Comparison of ENCODE assay signal across 8 cellular contexts in genomic region chr19:2702170-2703076, GRCh38. TPM values are rescaled to one million over a fixed set of nuclear protein-coding genes. Genes with fewer than 3 reads are reported as not detected.
DNase-seq lines count a peak whose midpoint lies in the region; ATAC-seq lines count a peak whose summit lies in the region.

Gene GNG7, minus strand, starts transcription at chr19:2702694. Its CDS starts 182,006 bp downstream, at chr19:2520688.

- peak; percentile 55 for ATAC-seq in HG03025 (IDR thresholded peaks at IDR 0.05; ENCODE audit: low FRiP score, unreplicated experiment)
- peak; percentile 100 for ATAC-seq in activated CD8-positive, alpha-beta memory T cell treated with anti-CD3 and anti-CD28 coated beads, Interleukin-2, amount 10 ng/mL, durations not matched to agents 7 days and 5 days
- peak; percentile 83 for ATAC-seq in memory B cell (ENCODE audit: low read depth)

- no peaks in the 10 kb centered on the region for H3K9me3 ChIP-seq in effector memory CD4-positive, alpha-beta T cell (ENCODE audit: control insufficient read depth, low read length)

- H3K27me3 Mint-ChIP-seq in activated CD8-positive, alpha-beta memory T cell treated with anti-CD3 and anti-CD28 coated beads, Interleukin-2, amount 10 ng/mL, durations not matched to agents 7 days and 5 days: peaks cover 7% of the 10 kb centered on the region
- H3K27me3 Mint-ChIP-seq in memory B cell: no peaks in the 10 kb centered on the region

- no peaks in the 10 kb centered on the region for H3K36me3 ChIP-seq in effector memory CD4-positive, alpha-beta T cell (ENCODE audit: control insufficient read depth, insufficient read depth, low read length)

- CTCF ChIA-PET in activated CD8-positive, alpha-beta memory T cell treated with anti-CD3 and anti-CD28 coated beads, Interleukin-2, amount 10 ng/mL, durations not matched to agents 7 days and 5 days (lab: Charles Lee): interaction anchor here (1.0 to 1.4 kb wide), 3 partner anchors 48 to 402 kb away, joined by 3 to 6 read pairs (median 4); no protein-coding TSS in a partner anchor

- H3K27ac ChIP-seq in effector memory CD4-positive, alpha-beta T cell (ENCODE audit: insufficient read depth, low read length, poor library complexity, severe bottlenecking): peak within 1 kb of the TSS; percentile 18

- peaks cover 9% of the 10 kb centered on the region for H3K4me1 ChIP-seq in effector memory CD4-positive, alpha-beta T cell (ENCODE audit: control insufficient read depth, insufficient read depth, low read length, poor library complexity, severe bottlenecking)

- H3K4me3 Mint-ChIP-seq in activated CD8-positive, alpha-beta memory T cell treated with anti-CD3 and anti-CD28 coated beads, Interleukin-2, amount 10 ng/mL, durations not matched to agents 7 days and 5 days: peak within 1 kb of the TSS; percentile 13
- peak within 1 kb of the TSS; percentile 97 for H3K4me3 Mint-ChIP-seq in memory B cell

- no peaks in the 10 kb centered on the region for H3K27me3 ChIP-seq in effector memory CD4-positive, alpha-beta T cell (replicated peaks; ENCODE audit: control insufficient read depth, insufficient read depth, low read length, poor library complexity, severe bottlenecking)

- no peaks in the 10 kb centered on the region for H3K9me3 Mint-ChIP-seq in activated CD8-positive, alpha-beta memory T cell treated with anti-CD3 and anti-CD28 coated beads, Interleukin-2, amount 10 ng/mL, durations not matched to agents 7 days and 5 days (ENCODE audit: low read depth)
- no peaks in the 10 kb centered on the region for H3K9me3 Mint-ChIP-seq in memory B cell

- H3K27ac Mint-ChIP-seq in activated CD8-positive, alpha-beta memory T cell treated with anti-CD3 and anti-CD28 coated beads, Interleukin-2, amount 10 ng/mL, durations not matched to agents 7 days and 5 days: no peak within 1 kb of the TSS
- peak within 1 kb of the TSS; percentile 98 for H3K27ac Mint-ChIP-seq in memory B cell

- H3K36me3 Mint-ChIP-seq in activated CD8-positive, alpha-beta memory T cell treated with anti-CD3 and anti-CD28 coated beads, Interleukin-2, amount 10 ng/mL, durations not matched to agents 7 days and 5 days: no peaks in the 10 kb centered on the region
- peaks cover 17% of the 10 kb centered on the region for H3K36me3 Mint-ChIP-seq in memory B cell

- DNase-seq in DMS53 (lab: John Stamatoyannopoulos, UW): peak; percentile 66
- DNase-seq in DMS53 treated with DMSO at 0.1 percent for 48 hours (lab: John Stamatoyannopoulos, UW; ENCODE audit: unreplicated experiment): no peak
- peak; percentile 40 for DNase-seq in NCI-H748 treated with DMSO at 0.1 percent for 48 hours (lab: John Stamatoyannopoulos, UW)
- DNase-seq in activated CD8-positive, alpha-beta memory T cell treated with anti-CD3 and anti-CD28 coated beads, Interleukin-2, amount 10 ng/mL, durations not matched to agents 7 days and 5 days: peak; percentile 92
- DNase-seq in effector memory CD4-positive, alpha-beta T cell: peak; percentile 90 to 91 (median 91)
- peak; percentile 97 to 99 for DNase-seq in memory B cell (ENCODE audit: low spot score in 2 of 2)
- peak; percentile 91 to 96 (median 94) for DNase-seq in stimulated activated CD4-positive, alpha-beta T cell treated with anti-CD3 and anti-CD28 coated beads, TNF-alpha, amount 100 ng/mL, for 4 hours (ENCODE audit: low read depth in 3 of 3)

- peak within 1 kb of the TSS; percentile 51 for H3K4me3 ChIP-seq in effector memory CD4-positive, alpha-beta T cell (ENCODE audit: insufficient read depth, low read depth, low read length, poor library complexity, severe bottlenecking)

- H3K4me1 Mint-ChIP-seq in activated CD8-positive, alpha-beta memory T cell treated with anti-CD3 and anti-CD28 coated beads, Interleukin-2, amount 10 ng/mL, durations not matched to agents 7 days and 5 days: peaks cover 7% of the 10 kb centered on the region
- peaks cover 34% of the 10 kb centered on the region for H3K4me1 Mint-ChIP-seq in memory B cell

RNA-seq across cellular contexts. Expression of gene GNG7, which starts in this region (rescaled TPM):
- not detected for total RNA-seq in activated CD8-positive, alpha-beta memory T cell treated with anti-CD3 and anti-CD28 coated beads, Interleukin-2, amount 10 ng/mL, durations not matched to agents 7 days and 5 days

Comparison
In these comparisons a context has a peak if more than half of its experiments do, and no peak if none do; other contexts are left out.
1. Peak in DNase-seq and ATAC-seq in activated CD8-positive, alpha-beta memory T cell treated with anti-CD3 and anti-CD28 coated beads, Interleukin-2, amount 10 ng/mL, durations not matched to agents 7 days and 5 days; RNA of the gene not detected or under 1 TPM.